ENCODE assay signal across 23 cellular contexts in genomic region chr18:3842844-3843243, GRCh38.
DNase-seq lines count a peak whose midpoint lies in the region; ATAC-seq, FAIRE-seq and TF ChIP-seq lines count a peak whose summit lies in the region.
"Had no signal": no experiment of that assay in that cellular context is flagged by ENCODE, and none has a peak within 500 bp of the region (broad histone marks: within the 10 kb centered on the region; RNA-seq: fewer than 3 reads in every experiment).

No MANE protein-coding gene starts in this region.

- POLR2A ChIA-PET in A673 (lab: Charles Lee; ENCODE audit: low non-redundant PET): no interaction called here
- POLR2A ChIA-PET in endothelial cell of umbilical vein (lab: Charles Lee): no interaction called here

- intact Hi-C loops in A673 (cut with micrococcal nuclease; ENCODE audit: unreplicated experiment) (loop anchor here (2.0 to 10.0 kb wide), 3 partner anchors 62 to 1214 kb away; no protein-coding TSS in a partner anchor), endothelial cell of umbilical vein (cut with micrococcal nuclease) (no loop called here)

- CTCF ChIA-PET in A673 (lab: Charles Lee): no interaction called here
- CTCF ChIA-PET in endothelial cell of umbilical vein (lab: Charles Lee): interaction anchor here (1.0 to 2.9 kb wide), 4 partner anchors 10 to 71 kb away, joined by 3 to 15 read pairs (median 3); no protein-coding TSS in a partner anchor

- no peak overlapping the region for H2AFZ ChIP-seq in endothelial cell of umbilical vein (ENCODE audit: low read depth, low read length)

- H3K9me1 ChIP-seq in endothelial cell of umbilical vein (replicated peaks; ENCODE audit: control insufficient read depth, extremely low read depth, insufficient read depth, low read length): no peaks in the 10 kb centered on the region

- no peaks in the 10 kb centered on the region for H3K79me2 ChIP-seq in endothelial cell of umbilical vein (ENCODE audit: control insufficient read depth, insufficient read depth, low read length)

- no peak overlapping the region for H3K9ac ChIP-seq in endothelial cell of umbilical vein (replicated peaks; ENCODE audit: extremely low read depth, insufficient read depth, low read length)

- in situ Hi-C loops in G401 (cut with HindIII; ENCODE audit: low sequenced_read_pairs): no loop called here

- no peak overlapping the region for H3K4me2 ChIP-seq in endothelial cell of umbilical vein (ENCODE audit: insufficient read depth, low read length)

- dilution Hi-C loops in endothelial cell of umbilical vein (cut with MboI; ENCODE audit: extremely low pct_ligation_motif_present, low sequenced_read_pairs): no loop called here

- H4K20me1 ChIP-seq in endothelial cell of umbilical vein (replicated peaks; ENCODE audit: control insufficient read depth, extremely low read depth, insufficient read depth, low read length): no peaks in the 10 kb centered on the region

- H3K27me3 ChIP-seq in A673 (replicated peaks; ENCODE audit: insufficient read depth, low read depth, low read length, poor library complexity) (no peaks in the 10 kb centered on the region), endothelial cell of umbilical vein (ENCODE audit: control insufficient read depth in 2 of 2, insufficient read depth in 2 of 2, low read length in 2 of 2) (peaks cover 4 to 8% of the 10 kb centered on the region in 2 experiments)

- H3K4me1 ChIP-seq in A673 (ENCODE audit: insufficient read depth, low read length, poor library complexity, severe bottlenecking) (peaks cover 77% of the 10 kb centered on the region), endothelial cell of umbilical vein (ENCODE audit: control insufficient read depth, extremely low read depth, insufficient read depth, low read length) (no peaks in the 10 kb centered on the region)
- H3K4me1 ChIP-seq: Caco-2, SJSA1 had no signal

- H3K36me3 ChIP-seq in A673 (ENCODE audit: insufficient read depth, low read length, poor library complexity, severe bottlenecking): peaks cover 6% of the 10 kb centered on the region
- H3K36me3 ChIP-seq in endothelial cell of umbilical vein (ENCODE audit: control insufficient read depth in 2 of 2, extremely low read depth in 1 of 2, insufficient read depth in 2 of 2, low read length in 2 of 2): no peaks in the 10 kb centered on the region
- H3K36me3 ChIP-seq: SJSA1 had no signal

- ATAC-seq in HG02938 (IDR thresholded peaks at IDR 0.05; ENCODE audit: unreplicated experiment): no peak
- ATAC-seq: CD8-positive, alpha-beta T cell; HCT116 had no signal

- peak overlapping the region; percentile 54 for H3K4me3 ChIP-seq in A673 (ENCODE audit: low read depth, low read length, poor library complexity, severe bottlenecking)
- no peak overlapping the region for H3K4me3 ChIP-seq in endothelial cell of umbilical vein (replicated peaks in 1 of 3; ENCODE audit: insufficient read depth in 1 of 3, low read depth in 1 of 3, low read length in 3 of 3)
- H3K4me3 ChIP-seq: SJSA1 had no signal

- no peak for FAIRE-seq in endothelial cell of umbilical vein (lab: Jason Lieb, UNC)
- FAIRE-seq: GM19239 had no signal

- BruUV-seq in A673 (replicated peaks; lab: Mats Ljungman, UMichigan): no TSS peak
- no TSS peak for BruUV-seq in endothelial cell of umbilical vein (replicated peaks; lab: Mats Ljungman, UMichigan)

- TF ChIP-seq CTCF in A673 (conservative IDR thresholded peaks at IDR 0.05; ENCODE audit: low read depth, low read length) (no peak), endothelial cell of umbilical vein (IDR thresholded peaks at IDR 0.05; ENCODE audit: extremely low read depth in 1 of 2, insufficient read depth in 1 of 2, low read depth in 1 of 2, low read length in 2 of 2) (no peak)

- DNase-seq in A673 (ENCODE audit: low spot score) (no peak), G401 (ENCODE audit: low spot score) (peak; percentile 92), NCI-H69 (lab: John Stamatoyannopoulos, UW) (peak; percentile 17), endothelial cell of umbilical vein (ENCODE audit: low read depth, low spot score) (no peak), NCI-H1417 treated with DMSO at 0.1 percent for 48 hours (lab: John Stamatoyannopoulos, UW) (no peak), T1000 (lab: John Stamatoyannopoulos, UW) (no peak)
- DNase-seq: Caco-2; CD8-positive, alpha-beta T cell; DMS79 treated with DMSO at 0.1 percent for 48 hours; NCI-H1048; NCI-H1436 treated with DMSO at 0.1 percent for 48 hours; NCI-H2029; NCI-H526; NK-92 treated with Interleukin-12 subunit alpha and Interleukin-12 subunit beta, amount 100 ng/mL, for 24 hours; Right ventricle myocardium superior; RPMI8226; T-helper 2 cell had no signal

- no peak for TF ChIP-seq POLR2A in endothelial cell of umbilical vein (IDR thresholded peaks at IDR 0.05; ENCODE audit: low read depth, low read length)

- H3K27ac ChIP-seq in A673 (ENCODE audit: low read depth, low read length, poor library complexity, severe bottlenecking) (peak overlapping the region; percentile 98), endothelial cell of umbilical vein (ENCODE audit: insufficient read depth, low read depth, low read length) (no peak overlapping the region)
- H3K27ac ChIP-seq: C4-2B, HL-60, SJSA1 had no signal

- H3K9me3 ChIP-seq in A673 (ENCODE audit: low read depth, low read length, poor library complexity, severe bottlenecking) (no peaks in the 10 kb centered on the region), endothelial cell of umbilical vein (replicated peaks; ENCODE audit: control insufficient read depth, insufficient read depth, low read length) (no peaks in the 10 kb centered on the region)
- H3K9me3 ChIP-seq: Caco-2, SJSA1 had no signal

TF ChIP-seq in endothelial cell of umbilical vein, 7 proteins besides CTCF, POLR2A, EP300 and RAD21:
- peak; percentile 8 for TF ChIP-seq JUN (IDR thresholded peaks at IDR 0.05; ENCODE audit: borderline replicate concordance, insufficient read depth, insufficient read length, low read depth)
- no peak for TF ChIP-seq EZH2 (IDR thresholded peaks at IDR 0.05; ENCODE audit: borderline replicate concordance, low read depth, low read length, severe bottlenecking)

Comparison
In these comparisons a context has a peak if more than half of its experiments do, and no peak if none do; other contexts are left out.
1. DNase-seq: peak in G401 (single experiment) and NCI-H69 (single experiment); none in A673 (single experiment), endothelial cell of umbilical vein (single experiment), NCI-H1417 treated with DMSO at 0.1 percent for 48 hours (single experiment) and T1000 (single experiment).